ENCODE assay signal across 8 cellular contexts in the genomic region with DNA sequence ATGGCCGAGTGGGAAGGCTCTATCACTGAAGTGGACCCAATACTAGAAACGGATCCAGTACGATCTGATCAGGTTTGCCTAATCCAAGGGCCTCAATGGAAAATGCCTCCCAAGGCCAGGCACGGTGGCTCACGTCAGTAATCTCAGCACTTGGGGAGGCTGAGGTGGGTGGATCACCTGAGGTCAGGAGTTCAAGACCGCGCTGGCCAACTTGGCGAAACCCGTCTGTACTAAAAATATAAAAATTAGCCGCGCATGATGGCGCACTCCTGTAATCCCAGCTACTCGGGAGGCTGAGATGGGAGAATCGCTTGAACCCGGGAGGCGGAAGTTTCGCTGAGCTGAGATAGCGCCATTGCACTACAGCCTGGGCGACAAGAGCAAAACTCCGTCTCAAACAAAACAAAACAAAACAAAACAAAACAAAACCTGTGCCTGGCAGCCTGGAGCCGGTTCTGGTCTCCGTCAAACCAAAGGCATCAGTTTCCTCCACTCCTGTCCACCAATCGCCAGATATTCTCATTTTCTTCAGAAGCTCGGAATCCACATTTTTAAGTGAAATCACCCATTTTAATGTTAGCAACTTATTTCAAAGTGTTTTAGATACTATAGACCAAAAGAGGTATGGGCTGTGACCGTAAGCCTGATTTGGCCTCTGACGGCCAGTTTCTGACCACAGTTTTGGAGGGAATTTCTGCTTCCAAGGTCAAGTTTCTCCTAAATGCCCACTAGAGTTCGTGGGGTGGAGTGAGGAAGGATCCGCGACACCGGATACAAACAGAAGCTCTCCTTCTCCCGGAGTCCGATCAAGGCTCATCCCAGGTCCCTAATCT. TPM values are rescaled to one million over a fixed set of nuclear protein-coding genes. Genes with fewer than 3 reads are reported as not detected.
A peak's percentile ranks its signal among the peaks of the same experiment; 100 is the strongest.
DNase-seq lines count a peak whose midpoint lies in the region; ATAC-seq, FAIRE-seq and TF ChIP-seq lines count a peak whose summit lies in the region.

No MANE protein-coding gene starts in this region.

- no peaks in the 10 kb centered on the region for H3K27me3 ChIP-seq in adrenal gland
- no peaks in the 10 kb centered on the region for H3K27me3 ChIP-seq in liver (ENCODE audit: control insufficient read depth in 4 of 4, insufficient read depth in 4 of 4, low read length in 3 of 4)
- H3K27me3 ChIP-seq in tibial artery: no peaks in the 10 kb centered on the region

- peak overlapping the region in 3 of 4 donors; percentile 2 to 67 (median 14) for H3K4me3 ChIP-seq in adrenal gland
- peak overlapping the region in 2 of 3 donors; percentile 41 to 44 for H3K4me3 ChIP-seq in liver (ENCODE audit: low read depth in 1 of 3, low read length in 3 of 3)
- H3K4me3 ChIP-seq in tibial artery: peak overlapping the region; percentile 59 to 64

- no peak for ATAC-seq in activated T-cell treated with anti-CD3 and anti-CD28 coated beads, Interleukin-2, amount 50 U/mL, for 72 hours (replicated peaks in 1 of 2)

- no peaks in the 10 kb centered on the region for H3K36me3 Mint-ChIP-seq in activated T-cell treated with anti-CD3 and anti-CD28 coated beads, Interleukin-2, amount 50 U/mL, for 72 hours (ENCODE audit: insufficient read depth in 2 of 2)

- intact Hi-C loops in adrenal gland (cut with DNase I): no loop called here
- intact Hi-C loops in tibial artery (cut with DNase I; ENCODE audit: low total_unique reads): no loop called here

- no peak for FAIRE-seq in GM12891 (lab: Jason Lieb, UNC)

- TF ChIP-seq POLR2A in adrenal gland (IDR thresholded peaks at IDR 0.05): no peak
- no peak for TF ChIP-seq POLR2A in GM12891 (IDR thresholded peaks at IDR 0.05; ENCODE audit: low read depth, low read length)

- no peak for DNase-seq in activated T-cell treated with anti-CD3 and anti-CD28 coated beads, Interleukin-2, amount 50 U/mL, for 72 hours
- DNase-seq in activated T-cell treated with anti-CD3 and anti-CD28 coated beads for 4 hours (no peak), adrenal gland (no peak), tibial artery (peak in 1 of 2 donors; percentile 65), GM12891 (ENCODE audit: insufficient read length, low spot score) (no peak), NCI-H748 (lab: John Stamatoyannopoulos, UW; ENCODE audit: unreplicated experiment) (no peak), NCI-H345 treated with DMSO at 0.1 percent for 48 hours (lab: John Stamatoyannopoulos, UW; ENCODE audit: unreplicated experiment) (no peak)

- TF ChIP-seq CTCF in adrenal gland (IDR thresholded peaks at IDR 0.05) (no peak), liver (IDR thresholded peaks at IDR 0.05; ENCODE audit: low read depth, low read length, missing input control) (no peak), tibial artery (IDR thresholded peaks at IDR 0.05) (no peak)

- H3K9me3 ChIP-seq in adrenal gland (replicated peaks in 1 of 3): no peaks in the 10 kb centered on the region
- H3K9me3 ChIP-seq in liver (ENCODE audit: control insufficient read depth in 4 of 4, low read length in 3 of 4): no peaks in the 10 kb centered on the region
- H3K9me3 ChIP-seq in tibial artery: no peaks in the 10 kb centered on the region

- H3K27ac ChIP-seq in adrenal gland (peak overlapping the region; percentile 63 to 94 (median 83)), liver (ENCODE audit: low read depth in 1 of 2, low read length in 2 of 2) (no peak overlapping the region), tibial artery (peak overlapping the region; percentile 83 to 84)

- no peaks in the 10 kb centered on the region for H3K36me3 ChIP-seq in adrenal gland (replicated peaks in 1 of 2)
- H3K36me3 ChIP-seq in liver (ENCODE audit: control insufficient read depth in 4 of 4, insufficient read depth in 3 of 4, low read depth in 1 of 4, low read length in 3 of 4): no peaks in the 10 kb centered on the region
- H3K36me3 ChIP-seq in tibial artery: no peaks in the 10 kb centered on the region

- peak overlapping the region; percentile 94 for H3K27ac Mint-ChIP-seq in activated T-cell treated with anti-CD3 and anti-CD28 coated beads, Interleukin-2, amount 50 U/mL, for 72 hours

- WGBS in adrenal gland, 4 donors: 60 to 67% (median 65%) methylated on average over 28 to 32 of the region's 32 CpGs
- WGBS in liver: 80% methylated on average over 32 of the region's 32 CpGs

- no peaks in the 10 kb centered on the region for H3K9me3 Mint-ChIP-seq in activated T-cell treated with anti-CD3 and anti-CD28 coated beads, Interleukin-2, amount 50 U/mL, for 72 hours

- no peaks in the 10 kb centered on the region for H3K27me3 Mint-ChIP-seq in activated T-cell treated with anti-CD3 and anti-CD28 coated beads, Interleukin-2, amount 50 U/mL, for 72 hours (ENCODE audit: low read depth)

- peak overlapping the region; percentile 94 to 98 for H3K4me3 Mint-ChIP-seq in activated T-cell treated with anti-CD3 and anti-CD28 coated beads, Interleukin-2, amount 50 U/mL, for 72 hours

- peaks cover 21 to 22% of the 10 kb centered on the region in 2 donors for H3K4me1 ChIP-seq in adrenal gland (replicated peaks in 1 of 2)
- peaks cover 0 to 4% (median 0%) of the 10 kb centered on the region in 4 donors for H3K4me1 ChIP-seq in liver (ENCODE audit: control insufficient read depth in 4 of 4, insufficient read depth in 4 of 4, low read length in 3 of 4)
- H3K4me1 ChIP-seq in tibial artery: peaks cover 0 to 38% (median 14%) of the 10 kb centered on the region in 4 donors

- peaks cover 50% of the 10 kb centered on the region for H3K4me1 Mint-ChIP-seq in activated T-cell treated with anti-CD3 and anti-CD28 coated beads, Interleukin-2, amount 50 U/mL, for 72 hours (ENCODE audit: low read depth)

- TF ChIP-seq RAD21 in liver (IDR thresholded peaks at IDR 0.05): no peak

- peak overlapping the region; percentile 24 to 27 for H3K9ac ChIP-seq in liver (ENCODE audit: low read depth in 1 of 2, low read length in 2 of 2)

TF ChIP-seq in liver, 16 proteins besides CTCF, POLR2A, EP300 and RAD21 (continues in another document):
- TF ChIP-seq NR2F2 (IDR thresholded peaks at IDR 0.05): no peak
- TF ChIP-seq JUND (IDR thresholded peaks at IDR 0.05): no peak
- no peak for TF ChIP-seq SP1 (IDR thresholded peaks at IDR 0.05)
- TF ChIP-seq HNF4A (conservative IDR thresholded peaks at IDR 0.05): no peak
- TF ChIP-seq RXRA (IDR thresholded peaks at IDR 0.05): no peak
- TF ChIP-seq, protein P1, sequence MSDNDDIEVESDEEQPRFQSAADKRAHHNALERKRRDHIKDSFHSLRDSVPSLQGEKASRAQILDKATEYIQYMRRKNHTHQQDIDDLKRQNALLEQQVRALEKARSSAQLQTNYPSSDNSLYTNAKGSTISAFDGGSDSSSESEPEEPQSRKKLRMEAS (IDR thresholded peaks at IDR 0.05): no peak
- TF ChIP-seq, protein P2, sequence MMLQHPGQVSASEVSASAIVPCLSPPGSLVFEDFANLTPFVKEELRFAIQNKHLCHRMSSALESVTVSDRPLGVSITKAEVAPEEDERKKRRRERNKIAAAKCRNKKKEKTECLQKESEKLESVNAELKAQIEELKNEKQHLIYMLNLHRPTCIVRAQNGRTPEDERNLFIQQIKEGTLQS (IDR thresholded peaks at IDR 0.05): no peak

TF ChIP-seq in GM12891, 5 proteins besides CTCF, POLR2A, EP300 and RAD21:
- no peak for TF ChIP-seq PAX5 (IDR thresholded peaks at IDR 0.05; ENCODE audit: insufficient read depth, low read length, severe bottlenecking)
- TF ChIP-seq TAF1 (IDR thresholded peaks at IDR 0.05; ENCODE audit: low read depth, low read length): no peak
- TF ChIP-seq SPI1 (IDR thresholded peaks at IDR 0.05; ENCODE audit: low read depth, low read length): no peak
- no peak for TF ChIP-seq POLR2AphosphoS5 (IDR thresholded peaks at IDR 0.05; ENCODE audit: low read depth, low read length)
- no peak for TF ChIP-seq POU2F2 (IDR thresholded peaks at IDR 0.05; ENCODE audit: low read depth, low read length)

RNA-seq across cellular contexts. Expression of a gene that starts 0.7 kb away (rescaled TPM):
- total RNA-seq in activated T-cell treated with anti-CD3 and anti-CD28 coated beads, Interleukin-2, amount 50 U/mL, for 72 hours: 10 to 100 TPM; 10.8 to 12.8 TPM
- total RNA-seq in adrenal gland (100 to 1,000 TPM in 4 of 8 donors, 10 to 100 TPM in 4; 56.6 to 226 (median 99.5) TPM), liver (1 to 10 TPM; 1.9 TPM)
- polyA plus RNA-seq in adrenal gland (100 to 1,000 TPM in 2 of 3 donors, 10 to 100 TPM in 1; 22.0 to 171 (median 102) TPM), liver (1 to 10 TPM in 1 of 2 donors, under 1 TPM in 1; 0.92 to 5.5 TPM)
- polyA plus RNA-seq in GM12891 (2012; ENCODE audit: low read depth, missing spikeins): 31.9 TPM

RNA-seq across cellular contexts. Expression of a gene that starts 29.0 kb away (rescaled TPM):
- total RNA-seq in activated T-cell treated with anti-CD3 and anti-CD28 coated beads, Interleukin-2, amount 50 U/mL, for 72 hours: 100 to 1,000 TPM; 135 to 152 TPM
- total RNA-seq in adrenal gland (10 to 100 TPM; 57.1 to 98.4 (median 77.2) TPM), liver (10 to 100 TPM in 1 of 2 donors, 1 to 10 TPM in 1; 6.9 to 10.1 TPM)
- polyA plus RNA-seq in adrenal gland (10 to 100 TPM; 29.5 to 68.1 (median 38.6) TPM), liver (10 to 100 TPM; 14.9 to 19.7 TPM)
- 107 TPM for polyA plus RNA-seq in GM12891 (2012; ENCODE audit: low read depth, missing spikeins)

RNA-seq across cellular contexts. Expression of a gene that starts 36.4 kb away (rescaled TPM):
- total RNA-seq in activated T-cell treated with anti-CD3 and anti-CD28 coated beads, Interleukin-2, amount 50 U/mL, for 72 hours: 10 to 100 TPM; 45.4 to 62.3 TPM
- 10 to 100 TPM; 62.2 to 99.8 (median 77.7) TPM for total RNA-seq in adrenal gland
- polyA plus RNA-seq in adrenal gland: 10 to 100 TPM; 28.3 to 45.7 (median 31.6) TPM
- 10 to 100 TPM; 15.8 to 22.7 TPM for total RNA-seq in liver
- 10 to 100 TPM in 1 of 2 donors, 1 to 10 TPM in 1; 8.6 to 11.5 TPM for polyA plus RNA-seq in liver
- polyA plus RNA-seq in GM12891 (2012; ENCODE audit: low read depth, missing spikeins): 14.8 TPM

Comparison
In these comparisons a context has a peak if more than half of its experiments do, and no peak if none do; other contexts are left out.
1. H3K27ac ChIP-seq: peak in adrenal gland (5 of 5) and tibial artery (2 of 2); none in liver (0 of 2).
2. RNA of a gene that starts 0.7 kb away (total RNA-seq): 56.6 to 226 TPM in adrenal gland; 10.8 to 12.8 TPM in activated T-cell treated with anti-CD3 and anti-CD28 coated beads, Interleukin-2, amount 50 U/mL, for 72 hours and 1.9 TPM in liver; every median in the first group is over 4 times any median in the second.
3. RNA of a gene that starts 29.0 kb away (total RNA-seq): 135 to 152 TPM in activated T-cell treated with anti-CD3 and anti-CD28 coated beads, Interleukin-2, amount 50 U/mL, for 72 hours and 57.1 to 98.4 TPM in adrenal gland; 6.9 to 10.1 TPM in liver; every median in the first group is over 4 times any median in the second.
4. Peak in every context shown above with its lines, with median percentiles within 50 percentile points of each other: H3K4me3 ChIP-seq.